12 cellular contexts compared by ENCODE assay signal in genomic region chr3:45026038-45026437, GRCh38. TPM values are rescaled to one million over a fixed set of nuclear protein-coding genes. Genes with fewer than 3 reads are reported as not detected.
A peak's percentile ranks its signal among the peaks of the same experiment; 100 is the strongest.
DNase-seq lines count a peak whose midpoint lies in the region; ATAC-seq, FAIRE-seq and TF ChIP-seq lines count a peak whose summit lies in the region.
"Had no signal": no experiment of that assay in that cellular context is flagged by ENCODE, and none has a peak within 500 bp of the region (broad histone marks: within the 10 kb centered on the region; RNA-seq: fewer than 3 reads in every experiment).

Gene CLEC3B (plus strand): TSS chr3:45026303. CDS start chr3:45026363, 60 bp downstream.

- H3K4me2 ChIP-seq in skeletal muscle satellite cell (ENCODE audit: low read length) = peak within 1 kb of the TSS; percentile 74

- no peaks in the 10 kb centered on the region for H3K9me3 ChIP-seq in kidney (ENCODE audit: control insufficient read depth in 1 of 2, low read length in 2 of 2)
- H3K9me3 ChIP-seq in skeletal muscle satellite cell (replicated peaks; ENCODE audit: low read length) = no peaks in the 10 kb centered on the region

- ATAC-seq in HG02763 (IDR thresholded peaks at IDR 0.05; ENCODE audit: unreplicated experiment) (no peak), HG02571 (IDR thresholded peaks at IDR 0.05; ENCODE audit: unreplicated experiment) (no peak), GM21515 (IDR thresholded peaks at IDR 0.05; ENCODE audit: unreplicated experiment) (no peak), HG03039 (IDR thresholded peaks at IDR 0.05; ENCODE audit: unreplicated experiment) (no peak)

- H3K27ac ChIP-seq in caudate nucleus (ENCODE audit: low read depth, low read length) = peak within 1 kb of the TSS; percentile 49
- H3K27ac ChIP-seq in kidney (ENCODE audit: low read depth in 2 of 2, low read length in 2 of 2) = peak within 1 kb of the TSS; percentile 62 to 74
- H3K27ac ChIP-seq: SK-N-MC had no signal

- peaks cover 0 to 15% of the 10 kb centered on the region in 2 donors for H3K4me1 ChIP-seq in kidney (ENCODE audit: control insufficient read depth in 1 of 2, insufficient read depth in 1 of 2, low read depth in 1 of 2, low read length in 2 of 2)
- peaks cover 50% of the 10 kb centered on the region for H3K4me1 ChIP-seq in skeletal muscle satellite cell (ENCODE audit: control insufficient read depth, insufficient read depth, low read length)

- H3K36me3 ChIP-seq in kidney (ENCODE audit: control insufficient read depth in 1 of 2, insufficient read depth in 2 of 2, low read length in 2 of 2) = no peaks in the 10 kb centered on the region
- H3K36me3 ChIP-seq in skeletal muscle satellite cell (ENCODE audit: insufficient read depth, low read length) = no peaks in the 10 kb centered on the region

- peak within 1 kb of the TSS; percentile 47 to 69 for H3K4me3 ChIP-seq in kidney (ENCODE audit: low read length in 2 of 2)
- H3K4me3 ChIP-seq in skeletal muscle satellite cell (ENCODE audit: low read length) = peak within 1 kb of the TSS; percentile 52
- H3K4me3 ChIP-seq: SK-N-MC had no signal

- peak; percentile 58 for DNase-seq in GM04504 (ENCODE audit: low read depth)
- peak in 1 of 61 donors; percentile 14 for DNase-seq in caudate nucleus (lab: John Stamatoyannopoulos, UW)
- peak; percentile 88 for DNase-seq in kidney
- DNase-seq: DMS53; NCI-H1105 treated with DMSO at 0.1 percent for 48 hours; stimulated activated CD4-positive, alpha-beta T cell treated with anti-CD3 and anti-CD28 coated beads, Interleukin-15, amount 100 ng/mL, for 24 hours had no signal

- H3K27me3 ChIP-seq in skeletal muscle satellite cell (ENCODE audit: control insufficient read depth, insufficient read depth, low read length) = no peaks in the 10 kb centered on the region

- no peak for TF ChIP-seq CTCF in kidney (IDR thresholded peaks at IDR 0.05; ENCODE audit: borderline replicate concordance, extremely low read depth, insufficient read depth)

- intact Hi-C loops in kidney (cut with DNase I) = no loop called here

- peak within 1 kb of the TSS in 1 of 2 donors; percentile 60 for H3K9ac ChIP-seq in kidney (ENCODE audit: low read length in 2 of 2)
- peak within 1 kb of the TSS; percentile 46 for H3K9ac ChIP-seq in skeletal muscle satellite cell (ENCODE audit: low read depth, low read length)

- FAIRE-seq in kidney (lab: Jason Lieb, UNC) = no peak

RNA-seq across cellular contexts. Expression of gene CLEC3B, which starts in this region (rescaled TPM):
- total RNA-seq in kidney = 45.3 TPM
- polyA plus RNA-seq in kidney (ENCODE audit: insufficient read depth, low read depth, low replicate concordance) = 284 TPM
- 23.8 and 88.9 TPM in 2 replicates for total RNA-seq in skeletal muscle satellite cell (2012; rRNA removed)
